35 cellular contexts compared by ENCODE assay signal in genomic region chr2:17930773-17931172, GRCh38.
"Had no signal": no experiment of that assay in that cellular context is flagged by ENCODE, and none has a peak within 500 bp of the region (broad histone marks: within the 10 kb centered on the region; RNA-seq: fewer than 3 reads in every experiment).

No MANE protein-coding gene starts in this region.

- H3K4me3 ChIP-seq: MG63 had no signal

- H3K9ac ChIP-seq: KMS-11 had no signal

- DNase-seq: Karpas-422, Kasumi-1, KG1, MG63, MM.1S, MV-4-11, NCI-H1048, NCI-H1092, NCI-H1092 treated with DMSO at 0.1 percent for 48 hours, NCI-H1105, NCI-H1105 treated with DMSO at 0.1 percent for 48 hours, NCI-H1417 treated with DMSO at 0.1 percent for 48 hours, NCI-H1436, NCI-H1436 treated with DMSO at 0.1 percent for 48 hours, NCI-H146, NCI-H1694, NCI-H1694 treated with DMSO at 0.1 percent for 48 hours, NCI-H187, NCI-H187 treated with DMSO at 0.1 percent for 48 hours, NCI-H1930, NCI-H2029, NCI-H2029 treated with DMSO at 0.1 percent for 48 hours, NCI-H2081, NCI-H2081 treated with DMSO at 0.1 percent for 48 hours, NCI-H2107, NCI-H2171, NCI-H2171 treated with DMSO at 0.1 percent for 48 hours, NCI-H226, NCI-H345, NCI-H446, NCI-H446 treated with DMSO at 0.1 percent for 48 hours, NCI-H510A, NCI-H510A treated with DMSO at 0.1 percent for 48 hours, NCI-H524 had no signal

- H3K27me3 ChIP-seq: MG63 had no signal

- H3K27ac ChIP-seq: KMS-11 had no signal

- H3K36me3 ChIP-seq: MG63 had no signal
